Comparison of ENCODE assay signal across 21 cellular contexts in the genomic region with DNA sequence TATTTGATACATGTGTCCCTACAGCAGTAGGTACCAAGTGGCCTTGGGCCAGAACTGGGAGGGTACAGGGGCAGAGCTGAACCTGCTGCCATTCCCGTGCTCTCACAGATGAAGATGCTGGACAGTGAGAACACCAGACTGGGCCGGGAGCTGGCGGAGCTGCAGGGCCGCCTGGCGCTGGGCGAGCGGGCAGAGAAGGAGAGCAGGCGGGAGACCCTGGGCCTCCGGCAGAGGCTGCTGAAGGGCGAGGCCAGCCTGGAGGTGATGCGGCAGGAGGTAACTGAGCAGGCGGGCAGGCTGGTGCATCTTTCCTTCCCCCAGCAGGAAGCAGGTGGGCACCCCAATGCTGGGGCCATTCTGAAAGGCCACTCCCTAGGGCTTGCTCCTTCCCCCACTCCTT. TPM values are rescaled to one million over a fixed set of nuclear protein-coding genes. Genes with fewer than 3 reads are reported as not detected.
"Had no signal": no experiment of that assay in that cellular context is flagged by ENCODE, and none has a peak within 500 bp of the region (broad histone marks: within the 10 kb centered on the region; RNA-seq: fewer than 3 reads in every experiment).

No MANE protein-coding gene starts in this region.

- ATAC-seq: effector memory CD8-positive, alpha-beta T cell; foreskin keratinocyte; gastroesophageal sphincter; heart left ventricle; left colon; left lobe of liver had no signal

- H3K9me3 Mint-ChIP-seq: dendritic cell treated with granulocyte-macrophage colony-stimulating factor and Interleukin-4, amounts not matched to agents 40 ng/mL and 50 ng/mL, for 4 days; effector memory CD8-positive, alpha-beta T cell; immature natural killer cell; memory B cell had no signal

- H3K4me3 Mint-ChIP-seq: dendritic cell treated with granulocyte-macrophage colony-stimulating factor and Interleukin-4, amounts not matched to agents 40 ng/mL and 50 ng/mL, for 4 days; effector memory CD8-positive, alpha-beta T cell; immature natural killer cell; memory B cell had no signal

- DNase-seq: colonic mucosa; cortex of kidney; effector CD8-positive, alpha-beta T cell; effector memory CD8-positive, alpha-beta T cell; foreskin keratinocyte; heart left ventricle; hypothalamus; immature natural killer cell; islet precursor cell; kidney; kidney glomerular epithelial cell; left colon; left ventricle myocardium inferior; mammary epithelial cell; mesendoderm; midbrain had no signal

- H3K36me3 Mint-ChIP-seq: immature natural killer cell had no signal

- H3K27me3 Mint-ChIP-seq: effector memory CD8-positive, alpha-beta T cell; memory B cell had no signal

- H3K27ac Mint-ChIP-seq: dendritic cell treated with granulocyte-macrophage colony-stimulating factor and Interleukin-4, amounts not matched to agents 40 ng/mL and 50 ng/mL, for 4 days; effector memory CD8-positive, alpha-beta T cell; immature natural killer cell; memory B cell had no signal

RNA-seq across cellular contexts. Expression of gene MFAP2, which starts 21.9 kb away (rescaled TPM):
- total RNA-seq: mononuclear cell had no signal
